ENCODE assay signal across 19 cellular contexts in genomic region chr1:201640624-201641023, GRCh38.
A peak's percentile ranks its signal among the peaks of the same experiment; 100 is the strongest.
DNase-seq lines count a peak whose midpoint lies in the region; ATAC-seq and TF ChIP-seq lines count a peak whose summit lies in the region.
"Had no signal": no experiment of that assay in that cellular context is flagged by ENCODE, and none has a peak within 500 bp of the region (broad histone marks: within the 10 kb centered on the region; RNA-seq: fewer than 3 reads in every experiment).

No MANE protein-coding gene starts in this region.

- H3K27ac ChIP-seq in heart right ventricle, result peak overlapping the region; percentile 16 to 80 (median 68)
- H3K27ac ChIP-seq in CD4-positive, alpha-beta T cell (ENCODE audit: low read depth, low read length), result no peak overlapping the region
- H3K27ac ChIP-seq: SJSA1, thyroid gland had no signal

- H3K9ac ChIP-seq in adipocyte (ENCODE audit: low read length), result peak overlapping the region; percentile 28

- DNase-seq in DMS 273 (lab: John Stamatoyannopoulos, UW; ENCODE audit: unreplicated experiment) (peak; percentile 89), adipocyte (ENCODE audit: low read depth) (peak; percentile 55), heart right ventricle (peak; percentile 51 to 67), sciatic nerve (ENCODE audit: low spot score) (no peak), NCI-H2196 (lab: John Stamatoyannopoulos, UW; ENCODE audit: unreplicated experiment) (no peak), cerebellar nuclear complex (lab: John Stamatoyannopoulos, UW) (no peak)
- DNase-seq in CD4-positive, alpha-beta T cell, result no peak
- DNase-seq: activated CD4-positive, alpha-beta T cell treated with anti-CD3 and anti-CD28 coated beads for 4 hours; DMS79 treated with DMSO at 0.1 percent for 48 hours; H7; stimulated activated CD4-positive, alpha-beta T cell treated with anti-CD3 and anti-CD28 coated beads, Interleukin-2, amount 100 ng/mL, for 48 hours; T1000; thyroid gland had no signal

- WGBS in heart right ventricle, 2 donors, result 71 to 83% methylated on average over 6 of the region's 6 CpGs

- H3K9me3 Mint-ChIP-seq in CD4-positive, alpha-beta T cell, result no peaks in the 10 kb centered on the region
- H3K9me3 Mint-ChIP-seq: central memory CD8-positive, alpha-beta T cell had no signal

- CTCF ChIA-PET in CD4-positive, alpha-beta T cell (lab: Charles Lee), result no interaction called here

- no peaks in the 10 kb centered on the region for H3K36me3 Mint-ChIP-seq in CD4-positive, alpha-beta T cell (ENCODE audit: low read depth)

- H3K4me3 ChIP-seq in adipocyte (ENCODE audit: low read length) (no peak overlapping the region), heart right ventricle (no peak overlapping the region)
- H3K4me3 ChIP-seq: SJSA1, thyroid gland had no signal

- no peaks in the 10 kb centered on the region for H3K9me3 ChIP-seq in adipocyte (ENCODE audit: control insufficient read depth, low read length)
- no peaks in the 10 kb centered on the region for H3K9me3 ChIP-seq in heart right ventricle
- no peaks in the 10 kb centered on the region for H3K9me3 ChIP-seq in CD4-positive, alpha-beta T cell (ENCODE audit: control insufficient read depth, low read length)
- H3K9me3 ChIP-seq: SJSA1, thyroid gland had no signal

- no peak for TF ChIP-seq CTCF in heart right ventricle (IDR thresholded peaks at IDR 0.05)
- no peak for TF ChIP-seq CTCF in CD4-positive, alpha-beta T cell (IDR thresholded peaks at IDR 0.05)

- peak in 7 of 8 donors; percentile 50 to 77 (median 76) for ATAC-seq in heart right ventricle
- peak; percentile 80 for ATAC-seq in sciatic nerve
- ATAC-seq in CD4-positive, alpha-beta T cell (ENCODE audit: poor library complexity), result no peak
- no peak for ATAC-seq in GM21390 (IDR thresholded peaks at IDR 0.05; ENCODE audit: unreplicated experiment)
- ATAC-seq: left lobe of liver had no signal

- no peak overlapping the region for H3K27ac Mint-ChIP-seq in CD4-positive, alpha-beta T cell
- H3K27ac Mint-ChIP-seq: activated naive CD8-positive, alpha-beta T cell; B cell had no signal

- H3K4me1 ChIP-seq in adipocyte (ENCODE audit: control insufficient read depth, insufficient read depth, low read length), result peaks cover 25% of the 10 kb centered on the region
- peaks cover 27 to 70% (median 50%) of the 10 kb centered on the region in 9 donors for H3K4me1 ChIP-seq in heart right ventricle

- intact Hi-C loops in heart right ventricle (cut with DNase I), result loop anchor here in 3 of 10 donors (5.0 to 10.0 kb wide), 3 partner anchors 54 to 78 kb away; no protein-coding TSS in a partner anchor
- intact Hi-C loops in sciatic nerve (cut with DNase I), result no loop called here
- intact Hi-C loops in CD4-positive, alpha-beta T cell (cut with DNase I, micrococcal nuclease), result no loop called here

- H3K27me3 Mint-ChIP-seq in CD4-positive, alpha-beta T cell, result peaks cover 16% of the 10 kb centered on the region

- H3K36me3 ChIP-seq in adipocyte (ENCODE audit: control insufficient read depth, insufficient read depth, low read length, severe bottlenecking), result peaks cover 17% of the 10 kb centered on the region
- H3K36me3 ChIP-seq in heart right ventricle, result peaks cover 0 to 25% (median 0%) of the 10 kb centered on the region in 9 donors
- H3K36me3 ChIP-seq: SJSA1, thyroid gland had no signal

- no peak overlapping the region for H3K4me3 Mint-ChIP-seq in CD4-positive, alpha-beta T cell
- H3K4me3 Mint-ChIP-seq: activated naive CD8-positive, alpha-beta T cell; B cell; central memory CD8-positive, alpha-beta T cell had no signal

- POLR2A ChIA-PET in CD4-positive, alpha-beta T cell (lab: Charles Lee), result no interaction called here

- H3K27me3 ChIP-seq in adipocyte (replicated peaks; ENCODE audit: control insufficient read depth, insufficient read depth, low read length) (no peaks in the 10 kb centered on the region), heart right ventricle (no peaks in the 10 kb centered on the region)
- no peaks in the 10 kb centered on the region for H3K27me3 ChIP-seq in CD4-positive, alpha-beta T cell (ENCODE audit: control insufficient read depth, insufficient read depth, low read length)
- H3K27me3 ChIP-seq: SJSA1, thyroid gland had no signal

- no peaks in the 10 kb centered on the region for H3K4me1 Mint-ChIP-seq in CD4-positive, alpha-beta T cell (ENCODE audit: low read depth)
- H3K4me1 Mint-ChIP-seq: B cell; central memory CD8-positive, alpha-beta T cell had no signal

Comparison
In these comparisons a context has a peak if more than half of its experiments do, and no peak if none do; other contexts are left out.
1. DNase-seq: peak in DMS 273 (single experiment), adipocyte (single experiment) and heart right ventricle (2 of 2); none in sciatic nerve (single experiment), NCI-H2196 (single experiment), CD4-positive, alpha-beta T cell (0 of 10) and cerebellar nuclear complex (0 of 2).
2. ATAC-seq: peak in heart right ventricle (7 of 8) and sciatic nerve (single experiment); none in CD4-positive, alpha-beta T cell (single experiment) and GM21390 (single experiment).